In genomic region chr11:64687641-64688533, GRCh38 we compare ENCODE assay signal across 9 cellular contexts. TPM values are rescaled to one million over a fixed set of nuclear protein-coding genes. Genes with fewer than 3 reads are reported as not detected.
A peak's percentile ranks its signal among the peaks of the same experiment; 100 is the strongest.
DNase-seq lines count a peak whose midpoint lies in the region; ATAC-seq and TF ChIP-seq lines count a peak whose summit lies in the region.
"Had no signal": no experiment of that assay in that cellular context is flagged by ENCODE, and none has a peak within 500 bp of the region (broad histone marks: within the 10 kb centered on the region; RNA-seq: fewer than 3 reads in every experiment).

No MANE protein-coding gene starts in this region.

- peaks cover 16% of the 10 kb centered on the region for H3K27me3 ChIP-seq in DND-41 (ENCODE audit: insufficient read depth, low read length, poor library complexity)
- peaks cover 9% of the 10 kb centered on the region for H3K27me3 ChIP-seq in left ventricle myocardium inferior (ENCODE audit: low read depth)
- no peaks in the 10 kb centered on the region for H3K27me3 ChIP-seq in Peyer's patch

- H3K9me3 ChIP-seq in DND-41 (ENCODE audit: insufficient read depth, low read length, severe bottlenecking) (no peaks in the 10 kb centered on the region), left ventricle myocardium inferior (replicated peaks) (no peaks in the 10 kb centered on the region), Peyer's patch (no peaks in the 10 kb centered on the region)

- ATAC-seq in DND-41 (ENCODE audit: insufficient read depth, low read depth) (no peak), GM18868 (IDR thresholded peaks at IDR 0.05; ENCODE audit: unreplicated experiment) (no peak), HG02938 (IDR thresholded peaks at IDR 0.05; ENCODE audit: unreplicated experiment) (no peak)

- peak overlapping the region; percentile 45; the same call in 1 of the 2 replicates for H3K9ac ChIP-seq in DND-41 (ENCODE audit: low read depth, low read length)

- TF ChIP-seq CTCF in DND-41 (IDR thresholded peaks at IDR 0.05; ENCODE audit: borderline replicate concordance, extremely low read depth, low read length, poor library complexity, severe bottlenecking) (no peak), left ventricle myocardium inferior (IDR thresholded peaks at IDR 0.05; ENCODE audit: borderline replicate concordance) (no peak), Peyer's patch (IDR thresholded peaks at IDR 0.05) (no peak)

- H4K20me1 ChIP-seq in DND-41 (ENCODE audit: insufficient read depth, low read length), result no peaks in the 10 kb centered on the region

- H3K79me2 ChIP-seq in DND-41 (ENCODE audit: insufficient read depth, low read length), result no peaks in the 10 kb centered on the region

- H3K4me1 ChIP-seq in DND-41 (ENCODE audit: insufficient read depth, low read length), result peaks cover 16% of the 10 kb centered on the region
- peaks cover 29% of the 10 kb centered on the region for H3K4me1 ChIP-seq in left ventricle myocardium inferior
- H3K4me1 ChIP-seq in Peyer's patch, result no peaks in the 10 kb centered on the region

- H3K36me3 ChIP-seq in DND-41 (ENCODE audit: insufficient read depth, low read length) (no peaks in the 10 kb centered on the region), left ventricle myocardium inferior (no peaks in the 10 kb centered on the region), Peyer's patch (no peaks in the 10 kb centered on the region)

- DNase-seq in DND-41 (no peak), RPMI8226 (peak; percentile 28), left ventricle myocardium inferior (no peak), retina (peak; percentile 34), HT-29 (ENCODE audit: low spot score) (no peak), Peyer's patch (no peak)

- H3K27ac ChIP-seq in DND-41 (ENCODE audit: low read length) (no peak overlapping the region; the same call in 1 of the 2 replicates), left ventricle myocardium inferior (replicated peaks) (peak overlapping the region; percentile 89), Peyer's patch (peak overlapping the region in 2 of 4 donors; percentile 43 to 47)

- H2AFZ ChIP-seq in DND-41 (ENCODE audit: low read depth, low read length), result peak overlapping the region; percentile 99

- H3K4me2 ChIP-seq in DND-41 (ENCODE audit: insufficient read depth, low read length), result peak overlapping the region; percentile 96

- H3K4me3 ChIP-seq in DND-41 (ENCODE audit: low read depth in 1 of 2, low read length in 2 of 2) (peak overlapping the region in 1 of 2 experiments; percentile 71; a peak in 2 of 4 replicates), left ventricle myocardium inferior (peak overlapping the region; percentile 65), Peyer's patch (peak overlapping the region in 1 of 4 donors; percentile 30)
- H3K4me3 ChIP-seq: lung had no signal

- TF ChIP-seq POLR2A in Peyer's patch (IDR thresholded peaks at IDR 0.05), result no peak

- intact Hi-C loops in left ventricle myocardium inferior (cut with micrococcal nuclease), result no loop called here

RNA-seq across cellular contexts. Expression of gene NRXN2, which starts 35.1 kb away (rescaled TPM):
- total RNA-seq in left ventricle myocardium inferior (0.71 TPM), Peyer's patch (1 to 10 TPM; 1.6 to 4.2 (median 3.0) TPM)
- total RNA-seq in HT-29 (2014; rRNA removed; shearing (Covaris generic)), result not detected in 2 replicates

RNA-seq across cellular contexts. Expression of gene RASGRP2, which starts 56.1 kb away (rescaled TPM):
- total RNA-seq in left ventricle myocardium inferior, result 21.1 TPM
- total RNA-seq in HT-29 (2014; rRNA removed; shearing (Covaris generic)), result not detected in 2 replicates
- total RNA-seq in Peyer's patch, result 100 to 1,000 TPM in 1 of 4 donors, 10 to 100 TPM in 3; 11.5 to 210 (median 16.0) TPM

Comparison
In these comparisons a context has a peak if more than half of its experiments do, and no peak if none do; other contexts are left out.
1. DNase-seq: peak in RPMI8226 (single experiment) and retina (single experiment); none in DND-41 (single experiment), left ventricle myocardium inferior (single experiment), HT-29 (single experiment) and Peyer's patch (0 of 3).
2. RNA of gene RASGRP2, which starts 56.1 kb away (total RNA-seq): 21.1 TPM in left ventricle myocardium inferior (single experiment) and 11.5 to 210 TPM in Peyer's patch; not detected in HT-29; every median in the first group is over 10 times any median in the second.